In genomic region chr1:64033667-64034215, GRCh38 we compare ENCODE assay signal across 20 cellular contexts.
A peak's percentile ranks its signal among the peaks of the same experiment; 100 is the strongest.
DNase-seq lines count a peak whose midpoint lies in the region; ATAC-seq and TF ChIP-seq lines count a peak whose summit lies in the region.
"Had no signal": no experiment of that assay in that cellular context is flagged by ENCODE, and none has a peak within 500 bp of the region (broad histone marks: within the 10 kb centered on the region; RNA-seq: fewer than 3 reads in every experiment).

No MANE protein-coding gene starts in this region.

- H3K4me3 Mint-ChIP-seq in activated CD4-positive, alpha-beta T cell treated with anti-CD3 and anti-CD28 coated beads, Interleukin-2, amount 10 ng/mL, durations not matched to agents 24 days and 14 days, result no peak overlapping the region

- no peaks in the 10 kb centered on the region for H3K9me3 ChIP-seq in IMR-90 (ENCODE audit: control insufficient read depth, insufficient read depth, low read length)
- no peaks in the 10 kb centered on the region for H3K9me3 ChIP-seq in right cardiac atrium (ENCODE audit: control insufficient read depth, low read length)
- H3K9me3 ChIP-seq: BLaER1, thyroid gland had no signal

- H4K20me1 ChIP-seq in IMR-90 (ENCODE audit: insufficient read depth, low read length), result no peaks in the 10 kb centered on the region
- H4K20me1 ChIP-seq: BLaER1 had no signal

- BruUV-seq in IMR-90 (replicated peaks; lab: Mats Ljungman, UMichigan), result no TSS peak

- H3K4me2 ChIP-seq in IMR-90 (ENCODE audit: low read depth, low read length), result no peak overlapping the region
- H3K4me2 ChIP-seq: BLaER1 had no signal

- DNase-seq in IMR-90 (peak; percentile 96), dedifferentiated amniotic fluid mesenchymal stem cell (ENCODE audit: extremely low spot score) (peak; percentile 52), right cardiac atrium (peak in 2 of 3 donors; percentile 28 to 75), stromal cell of bone marrow (ENCODE audit: low read depth) (peak; percentile 47), NCI-H524 (lab: John Stamatoyannopoulos, UW) (no peak), hepatic stellate cell (ENCODE audit: low spot score) (no peak), AML-193 (lab: John Stamatoyannopoulos, UW) (no peak)
- DNase-seq in activated CD4-positive, alpha-beta T cell treated with anti-CD3 and anti-CD28 coated beads, Interleukin-2, amount 10 ng/mL, durations not matched to agents 24 days and 14 days, result no peak
- DNase-seq: activated effector memory CD4-positive, alpha-beta T cell treated with anti-CD3 and anti-CD28 coated beads, Interleukin-2, amount 50 U/mL, for 16 hours; dorsolateral prefrontal cortex; NCI-H1048; NCI-H774; small intestine; T-helper 9 cell; thyroid gland had no signal

- ATAC-seq in IMR-90 (ENCODE audit: low read depth) (peak; percentile 94), right cardiac atrium (peak; percentile 85 to 88)
- ATAC-seq: esophagus mucosa, GM12878 had no signal

- peaks cover 10% of the 10 kb centered on the region for H3K4me1 ChIP-seq in IMR-90 (ENCODE audit: control insufficient read depth, insufficient read depth, low read length)
- peaks cover 4% of the 10 kb centered on the region for H3K4me1 ChIP-seq in right cardiac atrium (ENCODE audit: control insufficient read depth, insufficient read depth, low read length)
- H3K4me1 ChIP-seq: thyroid gland had no signal

- H3K23ac ChIP-seq in IMR-90 (ENCODE audit: low read depth, low read length), result no peak overlapping the region

- CTCF ChIA-PET in IMR-90 (lab: Yijun Ruan, JAX), result interaction anchor here (0.6 to 0.7 kb wide), 2 partner anchors 19 to 104 kb away, joined by 3 read pairs; no protein-coding TSS in a partner anchor

- H3K56ac ChIP-seq in IMR-90 (ENCODE audit: extremely low read depth, insufficient read depth, low read length), result no peak overlapping the region

- H3K9me3 Mint-ChIP-seq in activated CD4-positive, alpha-beta T cell treated with anti-CD3 and anti-CD28 coated beads, Interleukin-2, amount 10 ng/mL, durations not matched to agents 24 days and 14 days, result no peaks in the 10 kb centered on the region

- H3K27me3 Mint-ChIP-seq in activated CD4-positive, alpha-beta T cell treated with anti-CD3 and anti-CD28 coated beads, Interleukin-2, amount 10 ng/mL, durations not matched to agents 24 days and 14 days, result no peaks in the 10 kb centered on the region

- no peak overlapping the region for H4K91ac ChIP-seq in IMR-90 (ENCODE audit: insufficient read depth, low read depth, low read length)

- H2BK15ac ChIP-seq in IMR-90 (ENCODE audit: low read depth, low read length), result no peak overlapping the region

- TF ChIP-seq CTCF in IMR-90 (conservative IDR thresholded peaks at IDR 0.05; ENCODE audit: low read depth, low read length), result no peak

- no peaks in the 10 kb centered on the region for H3K79me1 ChIP-seq in IMR-90 (ENCODE audit: low read depth in 1 of 2, low read length in 2 of 2)

- H3K36me3 ChIP-seq in IMR-90 (ENCODE audit: control insufficient read depth, insufficient read depth, low read length), result no peaks in the 10 kb centered on the region
- H3K36me3 ChIP-seq: BLaER1, thyroid gland had no signal

- no peak overlapping the region for H3K9ac ChIP-seq in IMR-90 (ENCODE audit: low read depth, low read length)
- H3K9ac ChIP-seq: BLaER1, parathyroid adenoma had no signal

- H3K18ac ChIP-seq in IMR-90 (ENCODE audit: low read depth, low read length), result no peak overlapping the region

- H3K27ac ChIP-seq in IMR-90 (ENCODE audit: insufficient read depth, low read length), result no peak overlapping the region; the same call in 1 of the 2 replicates
- no peak overlapping the region for H3K27ac ChIP-seq in right cardiac atrium (ENCODE audit: low read length)
- H3K27ac ChIP-seq: BLaER1, dorsolateral prefrontal cortex, parathyroid adenoma, SK-N-MC, thyroid gland had no signal

- H2AFZ ChIP-seq in IMR-90 (replicated peaks; ENCODE audit: low read length, poor library complexity), result no peak overlapping the region
- H2AFZ ChIP-seq: parathyroid adenoma had no signal

- in situ Hi-C loops in IMR-90 (cut with MboI; ENCODE audit: low sequenced_read_pairs), result no loop called here

- intact Hi-C loops in IMR-90 (cut with micrococcal nuclease), result loop anchor here (10.0 kb wide), 1 partner anchor 211 kb away; no protein-coding TSS in a partner anchor
- intact Hi-C loops in right cardiac atrium (cut with DNase I), result no loop called here
- intact Hi-C loops in activated CD4-positive, alpha-beta T cell treated with anti-CD3 and anti-CD28 coated beads, Interleukin-2, amount 10 ng/mL, durations not matched to agents 24 days and 14 days (cut with micrococcal nuclease), result no loop called here

- H2BK120ac ChIP-seq in IMR-90 (ENCODE audit: low read depth, low read length), result no peak overlapping the region

- no peak overlapping the region for H2BK20ac ChIP-seq in IMR-90 (ENCODE audit: low read depth, low read length)

- WGBS in IMR-90 (ENCODE audit: extremely low coverage in 2 of 2, insufficient read length in 1 of 2), 2 experiments, result no CpG with 5 or more reads among the region's 3 CpGs
- 34% methylated on average over 3 of the region's 3 CpGs for WGBS in right cardiac atrium

- H3K4me3 ChIP-seq in IMR-90 (ENCODE audit: insufficient read depth, low read depth, low read length), result no peak overlapping the region
- H3K4me3 ChIP-seq in right cardiac atrium (ENCODE audit: low read length), result no peak overlapping the region
- H3K4me3 ChIP-seq: BLaER1, dorsolateral prefrontal cortex, GM12878, SK-N-MC, thyroid gland had no signal

- no peak overlapping the region for H2AK9ac ChIP-seq in IMR-90 (replicated peaks; ENCODE audit: low read depth, low read length, poor library complexity)

- no peak overlapping the region for H2AK5ac ChIP-seq in IMR-90 (ENCODE audit: low read depth, low read length)

- peaks cover 9% of the 10 kb centered on the region for H3K9me1 ChIP-seq in IMR-90 (ENCODE audit: insufficient read depth, low read length)

- H4K8ac ChIP-seq in IMR-90 (ENCODE audit: low read depth in 2 of 2, low read length in 2 of 2), result no peak overlapping the region

- dilution Hi-C loops in IMR-90 (cut with HindIII; ENCODE audit: low sequenced_read_pairs, unreplicated experiment), result no loop called here

- H3K14ac ChIP-seq in IMR-90 (replicated peaks; ENCODE audit: low read depth, low read length), result no peak overlapping the region

- no peak for TF ChIP-seq RAD21 in IMR-90 (IDR thresholded peaks at IDR 0.05; ENCODE audit: low read length)

- TF ChIP-seq POLR2A in IMR-90 (IDR thresholded peaks at IDR 0.05; ENCODE audit: low read depth, low read length), result no peak

- H3K4ac ChIP-seq in IMR-90 (ENCODE audit: low read depth, low read length), result no peak overlapping the region

- POLR2A ChIA-PET in IMR-90 (lab: Charles Lee; ENCODE audit: unreplicated experiment), result no interaction called here

- peak overlapping the region; percentile 22 for H2BK5ac ChIP-seq in IMR-90 (ENCODE audit: low read depth, low read length, poor library complexity, severe bottlenecking)

- H3K27me3 ChIP-seq in IMR-90 (ENCODE audit: control insufficient read depth, insufficient read depth, low read length) (no peaks in the 10 kb centered on the region), right cardiac atrium (ENCODE audit: control insufficient read depth, insufficient read depth) (no peaks in the 10 kb centered on the region)
- H3K27me3 ChIP-seq: BLaER1, thyroid gland had no signal

- no peaks in the 10 kb centered on the region for H3K4me1 Mint-ChIP-seq in activated CD4-positive, alpha-beta T cell treated with anti-CD3 and anti-CD28 coated beads, Interleukin-2, amount 10 ng/mL, durations not matched to agents 24 days and 14 days

- no peaks in the 10 kb centered on the region for H3K36me3 Mint-ChIP-seq in activated CD4-positive, alpha-beta T cell treated with anti-CD3 and anti-CD28 coated beads, Interleukin-2, amount 10 ng/mL, durations not matched to agents 24 days and 14 days (ENCODE audit: low read depth)

- no peak overlapping the region for H3K27ac Mint-ChIP-seq in activated CD4-positive, alpha-beta T cell treated with anti-CD3 and anti-CD28 coated beads, Interleukin-2, amount 10 ng/mL, durations not matched to agents 24 days and 14 days

- no peak overlapping the region for H4K5ac ChIP-seq in IMR-90 (ENCODE audit: low read depth, low read length)

TF ChIP-seq in IMR-90, 13 proteins besides CTCF, POLR2A, EP300 and RAD21:
- TF ChIP-seq BHLHE40 (IDR thresholded peaks at IDR 0.05; ENCODE audit: low read depth, low read length) (0 out of 2 replicates have a peak, but pooled peaks have one; percentile 31), RCOR1 (IDR thresholded peaks at IDR 0.05; ENCODE audit: insufficient replicate concordance, low read length) (peak; percentile 54), CEBPB (IDR thresholded peaks at IDR 0.05; ENCODE audit: low read depth, low read length) (peak; percentile 73), NFE2L2 (IDR thresholded peaks at IDR 0.05; ENCODE audit: low read depth, low read length) (no peak)
- TF ChIP-seq, protein P1, sequence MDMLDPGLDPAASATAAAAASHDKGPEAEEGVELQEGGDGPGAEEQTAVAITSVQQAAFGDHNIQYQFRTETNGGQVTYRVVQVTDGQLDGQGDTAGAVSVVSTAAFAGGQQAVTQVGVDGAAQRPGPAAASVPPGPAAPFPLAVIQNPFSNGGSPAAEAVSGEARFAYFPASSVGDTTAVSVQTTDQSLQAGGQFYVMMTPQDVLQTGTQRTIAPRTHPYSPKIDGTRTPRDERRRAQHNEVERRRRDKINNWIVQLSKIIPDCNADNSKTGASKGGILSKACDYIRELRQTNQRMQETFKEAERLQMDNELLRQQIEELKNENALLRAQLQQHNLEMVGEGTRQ (IDR thresholded peaks at IDR 0.05; ENCODE audit: low read depth, low read length), result no peak

Comparison
In these comparisons a context has a peak if more than half of its experiments do, and no peak if none do; other contexts are left out.
1. DNase-seq: peak in IMR-90 (single experiment), dedifferentiated amniotic fluid mesenchymal stem cell (single experiment), right cardiac atrium (2 of 3) and stromal cell of bone marrow (single experiment); none in activated CD4-positive, alpha-beta T cell treated with anti-CD3 and anti-CD28 coated beads, Interleukin-2, amount 10 ng/mL, durations not matched to agents 24 days and 14 days (single experiment), NCI-H524 (0 of 2), hepatic stellate cell (single experiment) and AML-193 (0 of 2).